In the genomic region with DNA sequence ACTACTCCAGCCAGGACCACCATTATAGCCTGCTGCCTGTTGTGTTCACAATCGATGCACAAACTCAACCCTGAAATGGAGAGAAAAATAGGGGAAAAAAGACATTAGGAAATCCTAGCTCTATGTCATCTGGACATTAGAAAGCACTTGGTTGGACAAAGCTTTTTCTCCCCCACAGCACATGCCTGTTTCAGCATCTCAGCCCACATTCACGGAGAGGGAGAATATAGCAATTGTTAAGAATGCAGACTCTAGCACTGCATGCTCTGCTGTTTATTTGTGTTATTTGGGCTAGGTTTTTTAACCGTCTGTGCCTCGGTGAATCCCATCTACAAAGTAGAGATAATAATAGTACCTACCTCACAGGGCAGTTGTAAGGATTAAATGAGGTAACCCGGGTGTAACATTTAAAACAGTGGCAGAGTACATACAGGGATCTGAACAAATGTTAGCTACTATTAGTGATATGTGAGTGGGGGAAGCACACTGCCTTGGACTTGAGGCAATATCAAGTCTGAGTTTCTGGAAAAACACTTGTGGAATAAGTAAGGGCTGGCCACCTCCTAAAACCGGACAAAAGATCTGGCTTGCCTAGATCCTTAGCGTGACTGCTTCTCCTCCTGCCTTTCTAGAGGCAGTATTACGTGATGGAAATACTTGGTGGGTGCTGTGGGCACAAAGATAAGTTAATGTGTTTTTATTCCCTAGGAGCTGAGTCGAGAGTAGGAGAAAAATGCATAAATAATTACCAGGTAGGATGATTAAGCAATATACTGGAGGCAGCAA, we compare ENCODE assay signal across 8 cellular contexts. TPM values are rescaled to one million over a fixed set of nuclear protein-coding genes. Genes with fewer than 3 reads are reported as not detected.
DNase-seq lines count a peak whose midpoint lies in the region; ATAC-seq lines count a peak whose summit lies in the region.

No MANE protein-coding gene starts in this region.

- peak overlapping the region; percentile 99 for H3K4me3 Mint-ChIP-seq in activated naive CD8-positive, alpha-beta T cell

- H3K9me3 Mint-ChIP-seq in activated naive CD8-positive, alpha-beta T cell (ENCODE audit: low read depth), result no peaks in the 10 kb centered on the region

- H3K4me1 Mint-ChIP-seq in activated naive CD8-positive, alpha-beta T cell (ENCODE audit: low read depth), result peaks cover 49% of the 10 kb centered on the region

- intact Hi-C loops in left ventricle myocardium superior (cut with micrococcal nuclease), result loop anchor here (5.0 kb wide), 1 partner anchor 158 kb away; no protein-coding TSS in a partner anchor

- H3K27me3 Mint-ChIP-seq in activated naive CD8-positive, alpha-beta T cell, result no peaks in the 10 kb centered on the region

- peak; percentile 24 for DNase-seq in SIG-M5 treated with dmso at 0.1 percent for 504 hours (lab: John Stamatoyannopoulos, UW; ENCODE audit: unreplicated experiment)
- no peak for DNase-seq in SIG-M5 (lab: John Stamatoyannopoulos, UW)
- peak; percentile 52 for DNase-seq in NCI-H82 treated with DMSO at 0.1 percent for 48 hours (lab: John Stamatoyannopoulos, UW; ENCODE audit: unreplicated experiment)
- DNase-seq in left ventricle myocardium superior, result no peak
- peak; percentile 89 for DNase-seq in renal cortical epithelial cell (ENCODE audit: low read depth)

- H3K27ac Mint-ChIP-seq in activated naive CD8-positive, alpha-beta T cell, result peak overlapping the region; percentile 98

- ATAC-seq in left ventricle myocardium superior (peak; percentile 1), HG03039 (IDR thresholded peaks at IDR 0.05; ENCODE audit: unreplicated experiment) (no peak), HG03097 (IDR thresholded peaks at IDR 0.05; ENCODE audit: low FRiP score, unreplicated experiment) (no peak)

- H3K36me3 Mint-ChIP-seq in activated naive CD8-positive, alpha-beta T cell, result no peaks in the 10 kb centered on the region

RNA-seq across cellular contexts. Expression of a gene that starts 1.1 kb away (rescaled TPM):
- total RNA-seq in left ventricle myocardium superior (434 TPM), renal cortical epithelial cell (570 and 578 TPM in 2 replicates)

Comparison
In these comparisons a context has a peak if more than half of its experiments do, and no peak if none do; other contexts are left out.
1. DNase-seq: peak in SIG-M5 treated with dmso at 0.1 percent for 504 hours (single experiment), NCI-H82 treated with DMSO at 0.1 percent for 48 hours (single experiment) and renal cortical epithelial cell (single experiment); none in SIG-M5 (single experiment) and left ventricle myocardium superior (single experiment).